29 cellular contexts compared by ENCODE assay signal in the genomic region with DNA sequence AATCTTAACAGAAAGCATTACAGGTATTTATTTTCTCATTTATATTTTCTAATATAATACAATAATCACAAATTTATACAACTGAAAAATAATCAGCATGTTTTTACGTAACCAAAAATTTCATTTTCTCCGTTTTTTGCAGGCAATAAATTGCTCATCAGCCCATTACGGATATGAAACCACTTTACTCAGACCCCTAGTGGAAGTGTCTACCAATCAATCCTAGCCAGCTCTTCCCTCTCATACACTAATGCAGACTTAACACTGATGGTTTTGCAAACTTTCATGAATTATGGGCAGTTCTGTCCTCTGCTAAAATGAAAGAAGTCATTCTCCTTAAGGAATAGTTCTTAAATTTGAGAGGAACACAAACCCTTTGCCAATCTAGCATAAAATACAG.
"Had no signal": no experiment of that assay in that cellular context is flagged by ENCODE, and none has a peak within 500 bp of the region (broad histone marks: within the 10 kb centered on the region; RNA-seq: fewer than 3 reads in every experiment).

No MANE protein-coding gene starts in this region.

- H3K4me1 Mint-ChIP-seq: activated CD4-positive, alpha-beta T cell treated with anti-CD3 and anti-CD28 coated beads for 36 hours; activated naive CD8-positive, alpha-beta T cell treated with anti-CD3 and anti-CD28 coated beads, Interleukin-2, amount 10 ng/mL, durations not matched to agents 7 days and 5 days had no signal

- H3K9me3 ChIP-seq: colonic mucosa, esophagus muscularis mucosa, left lung, pancreas, psoas muscle, right atrium auricular region, tibial artery had no signal

- H3K27me3 ChIP-seq: colonic mucosa, dorsolateral prefrontal cortex, esophagus muscularis mucosa, hepatocyte, left lung, pancreas, right atrium auricular region, tibial artery had no signal

- H3K4me3 ChIP-seq: colonic mucosa, dorsolateral prefrontal cortex, esophagus muscularis mucosa, hepatocyte, left lung, pancreas, psoas muscle, right atrium auricular region, tibial artery had no signal

- H3K4me3 Mint-ChIP-seq: activated CD4-positive, alpha-beta T cell treated with anti-CD3 and anti-CD28 coated beads for 36 hours; activated naive CD8-positive, alpha-beta T cell treated with anti-CD3 and anti-CD28 coated beads, Interleukin-2, amount 10 ng/mL, durations not matched to agents 7 days and 5 days; activated T-cell treated with anti-CD3 and anti-CD28 coated beads, Interleukin-2, amount 50 U/mL, for 4 hours; effector memory CD8-positive, alpha-beta T cell; immature natural killer cell; nephron; stimulated activated naive CD8-positive, alpha-beta T cell treated with anti-CD3 and anti-CD28 coated beads, Interleukin-15, Interleukin-2, amounts not matched to agents 100 ng/mL and 50 ng/mL, for 24 hours; WTC11 had no signal

- H3K27ac ChIP-seq: colonic mucosa, dorsolateral prefrontal cortex, esophagus muscularis mucosa, hepatocyte, pancreas, psoas muscle, right atrium auricular region, tibial artery had no signal

- H3K27ac Mint-ChIP-seq: activated CD4-positive, alpha-beta T cell treated with anti-CD3 and anti-CD28 coated beads for 36 hours; activated naive CD8-positive, alpha-beta T cell treated with anti-CD3 and anti-CD28 coated beads, Interleukin-2, amount 10 ng/mL, durations not matched to agents 7 days and 5 days; activated T-helper 2 cell treated with anti-CD3 and anti-CD28 coated beads, Interferon-gamma antibody, Interleukin-2, Interleukin-4, amounts not matched to agents 10 μg/mL and 5 μg/mL and 100 μg/mL, durations not matched to agents 14 hours and 24 hours and 36 hours; nephron; stimulated activated naive CD8-positive, alpha-beta T cell treated with anti-CD3 and anti-CD28 coated beads, Interleukin-15, Interleukin-2, amounts not matched to agents 100 ng/mL and 50 ng/mL, for 24 hours; WTC11 had no signal

- H3K36me3 ChIP-seq: colonic mucosa, esophagus muscularis mucosa, left lung, pancreas, right atrium auricular region, tibial artery had no signal

- H3K27me3 Mint-ChIP-seq: activated CD4-positive, alpha-beta T cell treated with anti-CD3 and anti-CD28 coated beads for 36 hours; activated naive CD8-positive, alpha-beta T cell treated with anti-CD3 and anti-CD28 coated beads, Interleukin-2, amount 10 ng/mL, durations not matched to agents 7 days and 5 days; effector memory CD8-positive, alpha-beta T cell; stimulated activated naive CD8-positive, alpha-beta T cell treated with anti-CD3 and anti-CD28 coated beads, Interleukin-15, Interleukin-2, amounts not matched to agents 100 ng/mL and 50 ng/mL, for 24 hours had no signal

- H3K9me3 Mint-ChIP-seq: activated naive CD8-positive, alpha-beta T cell treated with anti-CD3 and anti-CD28 coated beads, Interleukin-2, amount 10 ng/mL, durations not matched to agents 7 days and 5 days; activated T-cell treated with anti-CD3 and anti-CD28 coated beads, Interleukin-2, amount 50 U/mL, for 4 hours; activated T-helper 2 cell treated with anti-CD3 and anti-CD28 coated beads, Interferon-gamma antibody, Interleukin-2, Interleukin-4, amounts not matched to agents 10 μg/mL and 5 μg/mL and 100 μg/mL, durations not matched to agents 14 hours and 24 hours and 36 hours; effector memory CD8-positive, alpha-beta T cell; immature natural killer cell; stimulated activated naive CD8-positive, alpha-beta T cell treated with anti-CD3 and anti-CD28 coated beads, Interleukin-15, Interleukin-2, amounts not matched to agents 100 ng/mL and 50 ng/mL, for 24 hours had no signal

- DNase-seq: activated CD4-positive, alpha-beta T cell treated with anti-CD3 and anti-CD28 coated beads for 36 hours; activated CD4-positive, alpha-beta T cell treated with anti-CD3 and anti-CD28 coated beads, Interleukin-2, amount 50 U/mL, for 4 hours; activated CD8-positive, alpha-beta memory T cell treated with anti-CD3 and anti-CD28 coated beads for 24 hours; activated CD8-positive, alpha-beta memory T cell treated with anti-CD3 and anti-CD28 coated beads, Interleukin-2, amount 50 U/mL, for 4 hours; activated naive CD4-positive, alpha-beta T cell; activated naive CD8-positive, alpha-beta T cell treated with anti-CD3 and anti-CD28 coated beads, Interleukin-2, amount 10 ng/mL, durations not matched to agents 7 days and 5 days; activated T-cell treated with anti-CD3 and anti-CD28 coated beads, Interleukin-2, amount 50 U/mL, for 4 hours; amygdala; colonic mucosa; dorsolateral prefrontal cortex; effector memory CD8-positive, alpha-beta T cell; glutamatergic neuron; immature natural killer cell; kidney glomerular epithelial cell; left lung; mammary epithelial cell; pancreas; psoas muscle; stimulated activated CD4-positive, alpha-beta T cell treated with anti-CD3 and anti-CD28 coated beads, Interleukin-12 subunit alpha, Interleukin-12 subunit beta, amount 100 ng/mL, for 4 hours; stimulated activated CD4-positive, alpha-beta T cell treated with anti-CD3 and anti-CD28 coated beads, Interleukin-4, amount 100 ng/mL, for 4 hours; T-helper 9 cell; tibial artery had no signal

- ATAC-seq: activated CD4-positive, alpha-beta T cell treated with anti-CD3 and anti-CD28 coated beads for 36 hours; activated T-cell treated with anti-CD3 and anti-CD28 coated beads, Interleukin-2, amount 50 U/mL, for 4 hours; effector memory CD8-positive, alpha-beta T cell; left lung; pancreas; psoas muscle; WTC11 had no signal

- H3K4me1 ChIP-seq: colonic mucosa, pancreas, psoas muscle, right atrium auricular region, tibial artery had no signal
